In the genomic region with DNA sequence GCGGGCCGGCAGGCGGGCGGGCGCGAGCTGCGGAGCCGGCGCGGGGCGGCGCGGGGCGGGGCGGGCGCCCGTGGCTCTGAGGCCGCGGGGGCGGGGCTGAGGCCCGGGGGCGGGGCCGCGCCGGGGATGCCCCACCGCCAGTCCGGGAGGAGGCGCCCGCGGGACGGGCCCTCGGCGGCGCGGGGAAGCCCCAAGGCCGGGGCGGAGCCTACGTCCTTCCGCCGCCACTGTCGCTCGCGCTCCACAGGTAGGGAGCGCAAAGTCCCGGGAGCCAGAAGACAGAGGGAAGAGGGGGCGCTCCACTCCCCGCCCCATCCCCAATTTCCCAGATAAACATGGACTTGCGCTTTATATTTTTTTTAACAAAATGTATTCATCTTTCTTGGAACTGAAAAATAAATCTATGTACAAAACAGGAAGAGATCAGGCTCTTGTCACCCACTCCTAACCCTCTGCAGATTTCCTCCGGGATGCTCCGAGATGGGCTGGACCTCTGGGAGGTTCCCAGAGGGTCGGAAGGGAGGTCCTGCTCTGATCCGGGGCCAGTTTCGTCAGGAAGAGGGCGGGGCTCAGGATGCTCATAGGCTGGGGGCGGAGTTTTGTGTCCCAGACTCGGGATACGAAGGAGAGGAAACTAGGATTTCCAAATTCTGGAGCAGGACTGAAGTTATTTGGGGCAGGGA, we compare ENCODE assay signal across 8 cellular contexts. TPM values are rescaled to one million over a fixed set of nuclear protein-coding genes. Genes with fewer than 3 reads are reported as not detected.
DNase-seq lines count a peak whose midpoint lies in the region; ATAC-seq and TF ChIP-seq lines count a peak whose summit lies in the region.

A gene (minus strand): TSS at position 52 of the 683 bp plus-strand sequence. CDS start 65 bp downstream, outside the sequence.

- H2AFZ ChIP-seq in ACC112 (ENCODE audit: low read length, unreplicated experiment): peak within 1 kb of the TSS; percentile 77

- H3K4me1 ChIP-seq in ACC112 (ENCODE audit: control insufficient read depth, insufficient read depth, low read length, unreplicated experiment): peaks cover 24% of the 10 kb centered on the region
- H3K4me1 ChIP-seq in ectodermal cell (ENCODE audit: control insufficient read depth, insufficient read depth, low read length): peaks cover 5% of the 10 kb centered on the region
- H3K4me1 ChIP-seq in lower lobe of right lung: peaks cover 36% of the 10 kb centered on the region

- peak within 1 kb of the TSS; percentile 80 for H3K4me3 Mint-ChIP-seq in activated CD8-positive, alpha-beta T cell treated with anti-CD3 and anti-CD28 coated beads for 36 hours

- peaks cover 37% of the 10 kb centered on the region for H3K4me1 Mint-ChIP-seq in activated CD8-positive, alpha-beta T cell treated with anti-CD3 and anti-CD28 coated beads for 36 hours (ENCODE audit: low read depth)

- peak within 1 kb of the TSS; percentile 89 for H3K27ac Mint-ChIP-seq in activated CD8-positive, alpha-beta T cell treated with anti-CD3 and anti-CD28 coated beads for 36 hours

- H3K4me3 ChIP-seq in ACC112 (ENCODE audit: low read depth, low read length) (peak within 1 kb of the TSS; percentile 84), ectodermal cell (ENCODE audit: insufficient read depth, low read depth, low read length) (peak within 1 kb of the TSS; percentile 62), lower lobe of right lung (peak within 1 kb of the TSS; percentile 78)

- ATAC-seq in GM18868 (IDR thresholded peaks at IDR 0.05; ENCODE audit: unreplicated experiment): peak; percentile 63
- peak; percentile 45 for ATAC-seq in HG03457 (IDR thresholded peaks at IDR 0.05; ENCODE audit: unreplicated experiment)
- ATAC-seq in activated CD8-positive, alpha-beta T cell treated with anti-CD3 and anti-CD28 coated beads for 36 hours: peak; percentile 96
- ATAC-seq in lower lobe of right lung: peak; percentile 93 to 94

- no peak for TF ChIP-seq CTCF in activated CD8-positive, alpha-beta T cell treated with anti-CD3 and anti-CD28 coated beads for 36 hours (IDR thresholded peaks at IDR 0.05)
- TF ChIP-seq CTCF in lower lobe of right lung (IDR thresholded peaks at IDR 0.05): peak; percentile 35

- DNase-seq in NCI-H748 treated with DMSO at 0.1 percent for 48 hours (lab: John Stamatoyannopoulos, UW): peak; percentile 61
- DNase-seq in activated CD8-positive, alpha-beta T cell treated with anti-CD3 and anti-CD28 coated beads for 36 hours: peak; percentile 88
- DNase-seq in lower lobe of right lung: peak; percentile 92
- peak; percentile 77 to 85 for DNase-seq in stimulated activated CD4-positive, alpha-beta T cell treated with anti-CD3 and anti-CD28 coated beads, Interleukin-4, amount 100 ng/mL, for 48 hours (ENCODE audit: low read depth in 2 of 2)

- POLR2A ChIA-PET in activated CD8-positive, alpha-beta T cell treated with anti-CD3 and anti-CD28 coated beads for 36 hours (lab: Charles Lee): interaction anchor here (0.6 to 2.6 kb wide), 7 partner anchors 7 to 82 kb away, joined by 3 to 7 read pairs (median 3); a partner anchor contains a TSS

- H3K36me3 Mint-ChIP-seq in activated CD8-positive, alpha-beta T cell treated with anti-CD3 and anti-CD28 coated beads for 36 hours (ENCODE audit: low read depth): peaks cover 14% of the 10 kb centered on the region

- WGBS in ectodermal cell, 2 experiments: 0 to 1% methylated on average over 55 of the region's 57 CpGs

- no peaks in the 10 kb centered on the region for H3K27me3 Mint-ChIP-seq in activated CD8-positive, alpha-beta T cell treated with anti-CD3 and anti-CD28 coated beads for 36 hours

- H3K27me3 ChIP-seq in ACC112 (ENCODE audit: insufficient read depth, low read length) (no peaks in the 10 kb centered on the region), ectodermal cell (ENCODE audit: control insufficient read depth, insufficient read depth, low read length, poor library complexity, severe bottlenecking) (no peaks in the 10 kb centered on the region), lower lobe of right lung (ENCODE audit: low read depth) (no peaks in the 10 kb centered on the region)

- H3K9me3 ChIP-seq in ectodermal cell (ENCODE audit: control insufficient read depth, low read length) (no peaks in the 10 kb centered on the region), lower lobe of right lung (no peaks in the 10 kb centered on the region)

- CTCF ChIA-PET in activated CD8-positive, alpha-beta T cell treated with anti-CD3 and anti-CD28 coated beads for 36 hours (lab: Charles Lee): interaction anchor here (0.8 to 4.5 kb wide), 3 partner anchors 15 to 41 kb away, joined by 3 to 17 read pairs (median 4); a partner anchor contains a TSS

- H3K27ac ChIP-seq in ACC112 (ENCODE audit: low read depth, low read length) (peak within 1 kb of the TSS; percentile 83), ectodermal cell (ENCODE audit: insufficient read depth, low read depth, low read length, poor library complexity, severe bottlenecking) (peak within 1 kb of the TSS; percentile 80), lower lobe of right lung (peak within 1 kb of the TSS; percentile 85)

- H3K36me3 ChIP-seq in ACC112 (ENCODE audit: insufficient read depth, low read length): no peaks in the 10 kb centered on the region
- H3K36me3 ChIP-seq in ectodermal cell (ENCODE audit: control insufficient read depth, insufficient read depth, low read length): peaks cover 14% of the 10 kb centered on the region
- peaks cover 26% of the 10 kb centered on the region for H3K36me3 ChIP-seq in lower lobe of right lung

- no peaks in the 10 kb centered on the region for H3K79me2 ChIP-seq in ACC112 (ENCODE audit: control insufficient read depth, insufficient read depth, low read length, unreplicated experiment)

- H3K9me3 Mint-ChIP-seq in activated CD8-positive, alpha-beta T cell treated with anti-CD3 and anti-CD28 coated beads for 36 hours: no peaks in the 10 kb centered on the region

- intact Hi-C loops in activated CD8-positive, alpha-beta T cell treated with anti-CD3 and anti-CD28 coated beads for 36 hours (cut with micrococcal nuclease): no loop called here
- intact Hi-C loops in lower lobe of right lung (cut with DNase I): no loop called here

RNA-seq across cellular contexts. Expression of the gene that starts here (rescaled TPM):
- 10 to 100 TPM; 56.4 to 58.0 TPM for total RNA-seq in activated CD8-positive, alpha-beta T cell treated with anti-CD3 and anti-CD28 coated beads for 36 hours
- 26.9 TPM for polyA plus RNA-seq in ectodermal cell (2013, experiment 1 of 4)
- polyA plus RNA-seq in ectodermal cell (2013, experiment 2 of 4): 23.3 TPM
- 20.6 TPM for polyA plus RNA-seq in ectodermal cell (2013, experiment 3 of 4)
- polyA plus RNA-seq in ectodermal cell (2013, experiment 4 of 4): 21.6 TPM
- total RNA-seq in lower lobe of right lung: 29.1 TPM

Comparison
In these comparisons a context has a peak if more than half of its experiments do, and no peak if none do; other contexts are left out.
1. Peak in every context shown above with its lines: DNase-seq, ATAC-seq, H3K4me3 ChIP-seq and H3K27ac ChIP-seq.
2. ATAC-seq: peak in every context shown above with its lines; median percentile 96 in activated CD8-positive, alpha-beta T cell treated with anti-CD3 and anti-CD28 coated beads for 36 hours; 94 in lower lobe of right lung; 63 in GM18868; 45 in HG03457.